8 cellular contexts compared by ENCODE assay signal in the genomic region with DNA sequence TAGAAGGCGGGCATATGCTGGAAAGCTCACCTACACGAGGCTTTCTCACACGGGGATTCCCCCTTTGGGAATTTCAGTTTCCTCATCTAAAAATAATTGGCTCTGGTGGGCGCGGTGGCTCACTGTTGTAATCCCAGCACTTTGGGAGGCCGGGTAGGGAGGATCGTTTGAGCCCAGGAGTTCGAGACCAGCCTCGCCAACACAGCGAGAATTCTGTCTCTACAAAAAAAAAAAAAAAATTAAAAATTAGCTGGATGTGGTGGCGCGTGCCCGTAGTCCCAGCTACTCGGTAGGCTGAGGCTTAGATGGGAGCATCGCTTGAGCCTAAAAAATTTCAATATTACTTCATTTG. TPM values are rescaled to one million over a fixed set of nuclear protein-coding genes. Genes with fewer than 3 reads are reported as not detected.
DNase-seq lines count a peak whose midpoint lies in the region; ATAC-seq and TF ChIP-seq lines count a peak whose summit lies in the region.

No MANE protein-coding gene starts in this region.

- CTCF ChIA-PET in Panc1 (lab: Charles Lee): interaction anchor here (0.6 to 0.7 kb wide), 3 partner anchors 11 to 87 kb away, joined by 3 to 12 read pairs (median 4); no protein-coding TSS in a partner anchor

- in situ Hi-C loops in Panc1 (cut with HindIII; ENCODE audit: low pct_unique_long_range_greater_than_20kb, low sequenced_read_pairs): no loop called here

- intact Hi-C loops in Panc1 (cut with micrococcal nuclease; ENCODE audit: unreplicated experiment): no loop called here
- intact Hi-C loops in sigmoid colon (cut with DNase I): loop anchor here (10.0 kb wide), 1 partner anchor 359 kb away; no protein-coding TSS in a partner anchor

- H3K36me3 ChIP-seq in Panc1 (ENCODE audit: control insufficient read depth, insufficient read depth, low read length): peaks cover 3% of the 10 kb centered on the region; the same call in 1 of the 2 replicates
- peaks cover 0 to 11% (median 0%) of the 10 kb centered on the region in 4 donors for H3K36me3 ChIP-seq in sigmoid colon

- TF ChIP-seq EP300 in sigmoid colon (IDR thresholded peaks at IDR 0.05): no peak

- H3K4me3 ChIP-seq in Panc1 (ENCODE audit: low read depth in 2 of 2, low read length in 2 of 2): peak overlapping the region; percentile 77 to 93
- peak overlapping the region; percentile 70 for H3K4me3 ChIP-seq in fibroblast of pulmonary artery (replicated peaks; ENCODE audit: low read depth, low read length)
- peak overlapping the region; percentile 79 to 94 (median 82) for H3K4me3 ChIP-seq in sigmoid colon

- POLR2A ChIA-PET in Panc1 (lab: Charles Lee): interaction anchor here (0.7 kb wide), 2 partner anchors 130 to 295 kb away, joined by 5 to 6 read pairs; no protein-coding TSS in a partner anchor

- peak overlapping the region; percentile 88 for H3K27ac ChIP-seq in Panc1 (ENCODE audit: low read length)
- H3K27ac ChIP-seq in sigmoid colon: peak overlapping the region; percentile 83 to 90 (median 86)

- TSS peak; percentile 90 for BruUV-seq in Panc1 (replicated peaks; lab: Mats Ljungman, UMichigan)

- no peak for DNase-seq in Panc1 (ENCODE audit: low read depth, low spot score)
- DNase-seq in fibroblast of pulmonary artery (ENCODE audit: low read depth): no peak
- DNase-seq in sigmoid colon: no peak
- no peak for DNase-seq in HPDE6-E6E7 (ENCODE audit: extremely low spot score)
- DNase-seq in stimulated activated CD4-positive, alpha-beta T cell treated with anti-CD3 and anti-CD28 coated beads, Interleukin-15, amount 100 ng/mL, for 24 hours: no peak
- no peak for DNase-seq in A172 (ENCODE audit: low spot score)
- DNase-seq in SHP77 treated with DMSO at 0.1 percent for 48 hours (lab: John Stamatoyannopoulos, UW): no peak

- WGBS in sigmoid colon, 2 donors: 59 to 67% methylated on average over 15 of the region's 15 CpGs

- ATAC-seq in GM21447 (IDR thresholded peaks at IDR 0.05; ENCODE audit: unreplicated experiment) (peak; percentile 10), Panc1 (peak; percentile 49)

- H3K4me1 ChIP-seq in Panc1 (ENCODE audit: control insufficient read depth, insufficient read depth, low read length): peaks cover 4% of the 10 kb centered on the region; the same call in 1 of the 2 replicates
- H3K4me1 ChIP-seq in sigmoid colon: peaks cover 0 to 26% (median 10%) of the 10 kb centered on the region in 4 donors

- no peaks in the 10 kb centered on the region for H3K27me3 ChIP-seq in Panc1 (ENCODE audit: control insufficient read depth, insufficient read depth, low read length)
- H3K27me3 ChIP-seq in sigmoid colon: no peaks in the 10 kb centered on the region

- TF ChIP-seq CTCF in Panc1 (IDR thresholded peaks at IDR 0.05) (no peak), fibroblast of pulmonary artery (IDR thresholded peaks at IDR 0.05; ENCODE audit: low read length, missing control alignments) (no peak), sigmoid colon (IDR thresholded peaks at IDR 0.05) (no peak)

- no peaks in the 10 kb centered on the region for H3K9me3 ChIP-seq in Panc1 (ENCODE audit: control insufficient read depth, insufficient read depth, low read depth, low read length)
- H3K9me3 ChIP-seq in sigmoid colon: peaks cover 0 to 8% (median 2%) of the 10 kb centered on the region in 4 donors

- no peak for TF ChIP-seq POLR2A in sigmoid colon (IDR thresholded peaks at IDR 0.05)

RNA-seq across cellular contexts. Expression of gene NDUFA12, which starts 0.4 kb away (rescaled TPM):
- 108 TPM for total RNA-seq in Panc1 (2021; ENCODE audit: unreplicated experiment)
- 105 TPM for polyA plus RNA-seq in Panc1 (2012; ENCODE audit: insufficient read length)
- total RNA-seq in sigmoid colon: 100 to 1,000 TPM in 3 of 4 donors, 10 to 100 TPM in 1; 95.4 to 240 (median 145) TPM
- 100 to 1,000 TPM; 149 to 256 (median 182) TPM for polyA plus RNA-seq in sigmoid colon
- total RNA-seq in A172 (2014; rRNA removed; shearing (Covaris generic)): 158 and 163 TPM in 2 replicates
